1 cellular context compared by ENCODE assay signal in genomic region chr11:64560139-64560771, GRCh38.
TF ChIP-seq lines count a peak whose summit lies in the region.

No MANE protein-coding gene starts in this region.

TF ChIP-seq in GM23338, 12 proteins besides CTCF, POLR2A, EP300 and RAD21 (continued from another document):
- TF ChIP-seq REST (IDR thresholded peaks at IDR 0.05; ENCODE audit: unreplicated experiment) (no peak), ZNF462 (CRISPR knock-in tag; IDR thresholded peaks at IDR 0.05) (no peak), ZNF114 (CRISPR knock-in tag; IDR thresholded peaks at IDR 0.05) (no peak), JUNB (IDR thresholded peaks at IDR 0.05; ENCODE audit: unreplicated experiment) (no peak), ZNF331 (CRISPR knock-in tag; IDR thresholded peaks at IDR 0.05; ENCODE audit: low read depth) (no peak), EZH2phosphoT487 (IDR thresholded peaks at IDR 0.05; ENCODE audit: unreplicated experiment) (no peak), CREB1 (CRISPR knock-in tag; IDR thresholded peaks at IDR 0.05; ENCODE audit: low read depth) (no peak), NANOG (IDR thresholded peaks at IDR 0.05; ENCODE audit: borderline replicate concordance) (no peak)
